Comparison of ENCODE assay signal across 8 cellular contexts in genomic region chr6:158819213-158819976, GRCh38. TPM values are rescaled to one million over a fixed set of nuclear protein-coding genes. Genes with fewer than 3 reads are reported as not detected.
DNase-seq lines count a peak whose midpoint lies in the region; ATAC-seq, FAIRE-seq and TF ChIP-seq lines count a peak whose summit lies in the region.

Gene EZR (minus strand): TSS chr6:158819368. CDS start chr6:158818093, 1,275 bp downstream.

- WGBS in hepatocyte (ENCODE audit: low lambda C conversion rate, missing lambda C conversion rate) = 41% methylated on average over 21 of the region's 67 CpGs

- no peak within 1 kb of the TSS for H3K27ac Mint-ChIP-seq in astrocyte (ENCODE audit: unreplicated experiment)

- peaks cover 3% of the 10 kb centered on the region for H3K36me3 Mint-ChIP-seq in astrocyte (ENCODE audit: low read depth, unreplicated experiment)

- H3K36me3 ChIP-seq in astrocyte (ENCODE audit: insufficient read depth, low read length) = no peaks in the 10 kb centered on the region
- no peaks in the 10 kb centered on the region for H3K36me3 ChIP-seq in hepatocyte (replicated peaks; ENCODE audit: insufficient read depth, low read depth)
- H3K36me3 ChIP-seq in gastrocnemius medialis = no peaks in the 10 kb centered on the region

- peak within 1 kb of the TSS; percentile 94 for H3K9ac ChIP-seq in astrocyte (ENCODE audit: low read length)

- TF ChIP-seq POLR2A in NB4 (IDR thresholded peaks at IDR 0.05; ENCODE audit: extremely low read depth, insufficient read length) (peak; percentile 90), gastrocnemius medialis (IDR thresholded peaks at IDR 0.05) (peak; percentile 57 to 74)

- TF ChIP-seq CTCF in GM10266 (IDR thresholded peaks at IDR 0.05; ENCODE audit: control insufficient read depth, insufficient read depth, low read depth, missing control alignments) = no peak
- TF ChIP-seq CTCF in NB4 (IDR thresholded peaks at IDR 0.05; ENCODE audit: low read depth, low read length) = no peak
- no peak for TF ChIP-seq CTCF in astrocyte (IDR thresholded peaks at IDR 0.05; ENCODE audit: insufficient read depth, low read depth, low read length)
- TF ChIP-seq CTCF in hepatocyte (IDR thresholded peaks at IDR 0.05; ENCODE audit: poor library complexity) = no peak
- no peak for TF ChIP-seq CTCF in gastrocnemius medialis (IDR thresholded peaks at IDR 0.05 in 4 of 5, conservative IDR thresholded peaks at IDR 0.05 in 1 of 5)

- DNase-seq in GM10266 (ENCODE audit: extremely low spot score) (peak; percentile 97), HEK293T (ENCODE audit: extremely low spot score) (peak; percentile 95), NB4 (ENCODE audit: low read depth) (peak; percentile 94), T-helper 22 cell (ENCODE audit: low read depth) (peak; percentile 81), astrocyte (ENCODE audit: low read depth) (peak; percentile 46), hepatocyte (ENCODE audit: low spot score) (peak; percentile 95), gastrocnemius medialis (peak; percentile 34 to 70), superior temporal gyrus (ENCODE audit: extremely low spot score) (no peak)

- peak within 1 kb of the TSS; percentile 80 for H3K4me3 Mint-ChIP-seq in astrocyte (ENCODE audit: unreplicated experiment)

- H3K9me2 ChIP-seq in hepatocyte (replicated peaks; ENCODE audit: insufficient read depth) = no peaks in the 10 kb centered on the region

- peaks cover 26% of the 10 kb centered on the region for H3K4me1 Mint-ChIP-seq in astrocyte (ENCODE audit: low read depth, unreplicated experiment)

- H3K79me2 ChIP-seq in astrocyte (ENCODE audit: insufficient read depth, low read length) (peaks cover 36% of the 10 kb centered on the region), hepatocyte (peaks cover 36% of the 10 kb centered on the region)

- POLR2A ChIA-PET in HEK293T (lab: Yijun Ruan, JAX) = interaction anchor here (0.6 to 1.6 kb wide), 12 partner anchors 11 to 118 kb away, joined by 3 to 7 read pairs (median 3); no protein-coding TSS in a partner anchor

- no peak for FAIRE-seq in astrocyte (lab: Jason Lieb, UNC)

- H3K4me1 ChIP-seq in astrocyte (ENCODE audit: insufficient read depth, low read length) = peaks cover 20% of the 10 kb centered on the region
- H3K4me1 ChIP-seq in hepatocyte (ENCODE audit: insufficient read depth) = peaks cover 5% of the 10 kb centered on the region
- H3K4me1 ChIP-seq in gastrocnemius medialis = peaks cover 10 to 17% of the 10 kb centered on the region in 2 donors

- H4K20me1 ChIP-seq in astrocyte (ENCODE audit: insufficient read depth, low read length) = peaks cover 35% of the 10 kb centered on the region
- peaks cover 34% of the 10 kb centered on the region for H4K20me1 ChIP-seq in hepatocyte (ENCODE audit: insufficient read depth, poor library complexity, severe bottlenecking)

- H2AFZ ChIP-seq in astrocyte (ENCODE audit: low read depth, low read length) (peak within 1 kb of the TSS; percentile 91), hepatocyte (peak within 1 kb of the TSS; percentile 71)

- no peaks in the 10 kb centered on the region for H3K27me3 ChIP-seq in astrocyte (ENCODE audit: insufficient read depth, low read length)
- no peaks in the 10 kb centered on the region for H3K27me3 ChIP-seq in hepatocyte
- H3K27me3 ChIP-seq in gastrocnemius medialis = no peaks in the 10 kb centered on the region

- H3K27me3 Mint-ChIP-seq in astrocyte (ENCODE audit: low read depth, unreplicated experiment) = no peaks in the 10 kb centered on the region

- H3K4me3 ChIP-seq in NB4 (ENCODE audit: low read depth, low read length) = peak within 1 kb of the TSS; percentile 67
- peak within 1 kb of the TSS; percentile 79 for H3K4me3 ChIP-seq in astrocyte (ENCODE audit: insufficient read depth, low read depth, low read length)
- H3K4me3 ChIP-seq in hepatocyte = peak within 1 kb of the TSS; percentile 89
- H3K4me3 ChIP-seq in gastrocnemius medialis = peak within 1 kb of the TSS; percentile 81 to 88 (median 84)

- in situ Hi-C loops in gastrocnemius medialis (cut with MboI; ENCODE audit: low sequenced_read_pairs in 4 of 4) = no loop called here

- CTCF ChIA-PET in HEK293T (lab: Yijun Ruan, JAX) = no interaction called here

- H3K4me2 ChIP-seq in astrocyte (ENCODE audit: low read length) = peak within 1 kb of the TSS; percentile 90
- H3K4me2 ChIP-seq in hepatocyte = peak within 1 kb of the TSS; percentile 75

- intact Hi-C loops in gastrocnemius medialis (cut with DNase I; ENCODE audit: low total_unique reads) = loop anchor here (2.0 to 10.0 kb wide), 3 partner anchors 49 to 585 kb away; no protein-coding TSS in a partner anchor

- peak within 1 kb of the TSS; percentile 79 for H3K27ac ChIP-seq in astrocyte (ENCODE audit: low read depth, low read length)
- peak within 1 kb of the TSS; percentile 96 for H3K27ac ChIP-seq in hepatocyte
- peak within 1 kb of the TSS; percentile 90 to 93 (median 92) for H3K27ac ChIP-seq in gastrocnemius medialis

- H3K9me3 Mint-ChIP-seq in astrocyte (ENCODE audit: unreplicated experiment) = no peaks in the 10 kb centered on the region

- H3K9me3 ChIP-seq in astrocyte (ENCODE audit: insufficient read depth, low read depth, low read length) = no peaks in the 10 kb centered on the region
- no peaks in the 10 kb centered on the region for H3K9me3 ChIP-seq in hepatocyte (ENCODE audit: low read depth)
- H3K9me3 ChIP-seq in gastrocnemius medialis = no peaks in the 10 kb centered on the region

- ATAC-seq in gastrocnemius medialis = peak; percentile 44 to 53

TF ChIP-seq in HEK293T, 16 proteins besides CTCF, POLR2A, EP300 and RAD21:
- peak; percentile 67 for TF ChIP-seq NFRKB (IDR thresholded peaks at IDR 0.05)
- no peak for TF ChIP-seq CTBP1 (IDR thresholded peaks at IDR 0.05; ENCODE audit: borderline replicate concordance)
- TF ChIP-seq ELF4 (IDR thresholded peaks at IDR 0.05) = peak; percentile 43; the same call in 1 of the 2 replicates
- peak; percentile 100 for TF ChIP-seq L3MBTL2 (conservative IDR thresholded peaks at IDR 0.05)
- TF ChIP-seq PKNOX1 (IDR thresholded peaks at IDR 0.05) = no peak

RNA-seq across cellular contexts. Expression of gene EZR, which starts in this region (rescaled TPM):
- total RNA-seq in astrocyte = 171 and 254 TPM in 2 replicates
- 395 and 399 TPM in 2 replicates for total RNA-seq in hepatocyte
- polyA plus RNA-seq in hepatocyte = 616 and 623 TPM in 2 replicates
- 10 to 100 TPM; 18.1 to 54.1 (median 33.6) TPM for total RNA-seq in gastrocnemius medialis
